Comparison of ENCODE assay signal across 8 cellular contexts in genomic region chr4:176319704-176320339, GRCh38. TPM values are rescaled to one million over a fixed set of nuclear protein-coding genes. Genes with fewer than 3 reads are reported as not detected.
A peak's percentile ranks its signal among the peaks of the same experiment; 100 is the strongest.
DNase-seq lines count a peak whose midpoint lies in the region; ATAC-seq and TF ChIP-seq lines count a peak whose summit lies in the region.

SPCS3 (plus strand) TSS chr4:176319966; CDS start chr4:176320077, 111 bp downstream.

- no peak for TF ChIP-seq CTCF in BE2C (IDR thresholded peaks at IDR 0.05; ENCODE audit: low read depth, low read length)
- TF ChIP-seq CTCF in colonic mucosa (IDR thresholded peaks at IDR 0.05) = no peak

- DNase-seq in BE2C (peak; percentile 97), GM19240 (ENCODE audit: insufficient read length, low spot score) (peak; percentile 79), NCI-H526 (lab: John Stamatoyannopoulos, UW) (peak; percentile 77 to 94), colonic mucosa (peak; percentile 97)
- peak; percentile 96 for DNase-seq in activated CD4-positive, alpha-beta T cell treated with anti-CD3 and anti-CD28 coated beads for 48 hours
- peak; percentile 94 for DNase-seq in stimulated activated CD4-positive, alpha-beta T cell treated with anti-CD3 and anti-CD28 coated beads, Interleukin-1b, Interleukin-23, amount 100 ng/mL, for 4 hours (ENCODE audit: low read depth in 2 of 2)

- H3K36me3 ChIP-seq in BE2C (no peaks in the 10 kb centered on the region), colonic mucosa (no peaks in the 10 kb centered on the region)

- H3K27ac ChIP-seq in colonic mucosa = peak within 1 kb of the TSS; percentile 99
- peak within 1 kb of the TSS; percentile 96 for H3K27ac ChIP-seq in layer of hippocampus (ENCODE audit: low read depth, low read length)

- ATAC-seq in HG03460 (IDR thresholded peaks at IDR 0.05; ENCODE audit: unreplicated experiment) = peak; percentile 89

- H3K4me1 ChIP-seq in BE2C (no peaks in the 10 kb centered on the region), colonic mucosa (peaks cover 3% of the 10 kb centered on the region)

- H3K4me3 ChIP-seq in BE2C (ENCODE audit: low read depth, low read length) (peak within 1 kb of the TSS; percentile 94), colonic mucosa (peak within 1 kb of the TSS; percentile 76)

- H3K27me3 ChIP-seq in BE2C = no peaks in the 10 kb centered on the region
- H3K27me3 ChIP-seq in colonic mucosa = no peaks in the 10 kb centered on the region
- H3K27me3 ChIP-seq in layer of hippocampus (ENCODE audit: control insufficient read depth, insufficient read depth, low read length) = no peaks in the 10 kb centered on the region

- H3K9me3 ChIP-seq in BE2C = no peaks in the 10 kb centered on the region
- H3K9me3 ChIP-seq in colonic mucosa = no peaks in the 10 kb centered on the region

- intact Hi-C loops in colonic mucosa (cut with DNase I) = loop anchor here (10.0 kb wide), 1 partner anchor 125 kb away; the partner anchor contains the start of gene SPATA4

- peak within 1 kb of the TSS; percentile 88 to 97 for H3K9ac ChIP-seq in colonic mucosa (ENCODE audit: low read depth in 2 of 2, low read length in 2 of 2)

RNA-seq across cellular contexts. Expression of gene SPCS3, which starts in this region (rescaled TPM):
- polyA plus RNA-seq in BE2C (2012; ENCODE audit: insufficient read depth, insufficient read length, low read depth) = 44.6 TPM
- 100 to 1,000 TPM; 116 to 147 TPM for total RNA-seq in colonic mucosa

Comparison
In these comparisons a context has a peak if more than half of its experiments do, and no peak if none do; other contexts are left out.
1. Peak in every context shown above with its lines: DNase-seq, ATAC-seq, H3K4me3 ChIP-seq and H3K27ac ChIP-seq.